In genomic region chr7:140304071-140304799, GRCh38 we compare ENCODE assay signal across 8 cellular contexts.
DNase-seq lines count a peak whose midpoint lies in the region; ATAC-seq and TF ChIP-seq lines count a peak whose summit lies in the region.

No MANE protein-coding gene starts in this region.

- no peaks in the 10 kb centered on the region for H3K27me3 Mint-ChIP-seq in activated T-cell treated with anti-CD3 and anti-CD28 coated beads, Interleukin-2, amount 50 U/mL, for 24 hours
- H3K27me3 Mint-ChIP-seq in stimulated activated naive CD8-positive, alpha-beta T cell treated with anti-CD3 and anti-CD28 coated beads, Interleukin-15, amount 100 ng/mL, for 72 hours: no peaks in the 10 kb centered on the region

- H3K27ac ChIP-seq in right atrium auricular region: no peak overlapping the region
- no peak overlapping the region for H3K27ac ChIP-seq in left ventricle myocardium inferior (replicated peaks)

- no peaks in the 10 kb centered on the region for H3K9me3 Mint-ChIP-seq in activated T-cell treated with anti-CD3 and anti-CD28 coated beads, Interleukin-2, amount 50 U/mL, for 24 hours
- H3K9me3 Mint-ChIP-seq in stimulated activated naive CD8-positive, alpha-beta T cell treated with anti-CD3 and anti-CD28 coated beads, Interleukin-15, amount 100 ng/mL, for 72 hours: no peaks in the 10 kb centered on the region

- intact Hi-C loops in Right ventricle myocardium inferior (cut with DNase I) (no loop called here), left ventricle myocardium inferior (cut with micrococcal nuclease) (loop anchor here (10.0 kb wide), 1 partner anchor 129 kb away; the partner anchor contains the start of gene KDM7A)

- H3K79me2 ChIP-seq in Loucy (ENCODE audit: insufficient read depth, low read length): no peaks in the 10 kb centered on the region

- H3K4me1 ChIP-seq in right atrium auricular region (no peaks in the 10 kb centered on the region), Loucy (ENCODE audit: insufficient read depth, low read length, poor library complexity, severe bottlenecking) (no peaks in the 10 kb centered on the region), left ventricle myocardium inferior (no peaks in the 10 kb centered on the region)

- no peaks in the 10 kb centered on the region for H3K9me2 ChIP-seq in Loucy (replicated peaks; ENCODE audit: low read depth, low read length)

- no peak overlapping the region for H3K4me2 ChIP-seq in Loucy (ENCODE audit: low read depth, low read length, poor library complexity, severe bottlenecking)

- H3K27me3 ChIP-seq in right atrium auricular region (no peaks in the 10 kb centered on the region), Loucy (ENCODE audit: insufficient read depth, low read length, poor library complexity, severe bottlenecking) (no peaks in the 10 kb centered on the region), left ventricle myocardium inferior (ENCODE audit: low read depth) (no peaks in the 10 kb centered on the region)

- no peaks in the 10 kb centered on the region for H3K36me3 ChIP-seq in right atrium auricular region
- no peaks in the 10 kb centered on the region for H3K36me3 ChIP-seq in Loucy (ENCODE audit: insufficient read depth, low read length)
- H3K36me3 ChIP-seq in left ventricle myocardium inferior: no peaks in the 10 kb centered on the region

- no peak overlapping the region for H3K9ac ChIP-seq in Loucy (ENCODE audit: low read depth, low read length, poor library complexity, severe bottlenecking)

- H3F3A ChIP-seq in Loucy (ENCODE audit: low read depth): no peaks in the 10 kb centered on the region

- no peak for DNase-seq in Right ventricle myocardium inferior (ENCODE audit: missing footprints)
- no peak for DNase-seq in right atrium auricular region (ENCODE audit: low spot score)
- DNase-seq in activated T-cell treated with anti-CD3 and anti-CD28 coated beads, Interleukin-2, amount 50 U/mL, for 24 hours: no peak
- DNase-seq in left ventricle myocardium inferior: no peak
- DNase-seq in stimulated activated naive CD8-positive, alpha-beta T cell treated with anti-CD3 and anti-CD28 coated beads, Interleukin-15, amount 100 ng/mL, for 72 hours: peak; percentile 47 to 50
- no peak for DNase-seq in cerebellum (ENCODE audit: low spot score)

- H3K27ac Mint-ChIP-seq in activated T-cell treated with anti-CD3 and anti-CD28 coated beads, Interleukin-2, amount 50 U/mL, for 24 hours: peak overlapping the region; percentile 91
- peak overlapping the region; percentile 37 to 95 for H3K27ac Mint-ChIP-seq in stimulated activated naive CD8-positive, alpha-beta T cell treated with anti-CD3 and anti-CD28 coated beads, Interleukin-15, amount 100 ng/mL, for 72 hours

- H3K9me3 ChIP-seq in right atrium auricular region (no peaks in the 10 kb centered on the region), Loucy (ENCODE audit: insufficient read depth, low read depth, low read length) (no peaks in the 10 kb centered on the region), left ventricle myocardium inferior (replicated peaks) (no peaks in the 10 kb centered on the region)

- TF ChIP-seq CTCF in right atrium auricular region (IDR thresholded peaks at IDR 0.05) (peak in 1 of 2 donors; percentile 55), Loucy (conservative IDR thresholded peaks at IDR 0.05; ENCODE audit: low read length) (peak; percentile 66), left ventricle myocardium inferior (IDR thresholded peaks at IDR 0.05; ENCODE audit: borderline replicate concordance) (peak; percentile 58)

- peak overlapping the region; percentile 21; the same call in 1 of the 2 replicates for H2AFZ ChIP-seq in Loucy (ENCODE audit: low read length)

- no peaks in the 10 kb centered on the region for H4K20me1 ChIP-seq in Loucy (ENCODE audit: insufficient read depth, low read length, poor library complexity, severe bottlenecking)

- no peaks in the 10 kb centered on the region for H3K36me3 Mint-ChIP-seq in activated T-cell treated with anti-CD3 and anti-CD28 coated beads, Interleukin-2, amount 50 U/mL, for 24 hours (ENCODE audit: low read depth)

- peak; percentile 44 for ATAC-seq in Right ventricle myocardium inferior
- peak; percentile 97 for ATAC-seq in stimulated activated naive CD8-positive, alpha-beta T cell treated with anti-CD3 and anti-CD28 coated beads, Interleukin-15, amount 100 ng/mL, for 72 hours
- no peak for ATAC-seq in HG03045 (IDR thresholded peaks at IDR 0.05; ENCODE audit: unreplicated experiment)

- H3K4me1 Mint-ChIP-seq in activated T-cell treated with anti-CD3 and anti-CD28 coated beads, Interleukin-2, amount 50 U/mL, for 24 hours (ENCODE audit: low read depth): peaks cover 12% of the 10 kb centered on the region
- H3K4me1 Mint-ChIP-seq in stimulated activated naive CD8-positive, alpha-beta T cell treated with anti-CD3 and anti-CD28 coated beads, Interleukin-15, amount 100 ng/mL, for 72 hours: peaks cover 13% of the 10 kb centered on the region

- no peak overlapping the region for H3K4me3 Mint-ChIP-seq in activated T-cell treated with anti-CD3 and anti-CD28 coated beads, Interleukin-2, amount 50 U/mL, for 24 hours
- H3K4me3 Mint-ChIP-seq in stimulated activated naive CD8-positive, alpha-beta T cell treated with anti-CD3 and anti-CD28 coated beads, Interleukin-15, amount 100 ng/mL, for 72 hours: peak overlapping the region; percentile 4 to 53

- H3K4me3 ChIP-seq in right atrium auricular region (no peak overlapping the region), Loucy (ENCODE audit: low read length, poor library complexity, severe bottlenecking) (no peak overlapping the region), left ventricle myocardium inferior (no peak overlapping the region)

Comparison
In these comparisons a context has a peak if more than half of its experiments do, and no peak if none do; other contexts are left out.
1. DNase-seq: peak in stimulated activated naive CD8-positive, alpha-beta T cell treated with anti-CD3 and anti-CD28 coated beads, Interleukin-15, amount 100 ng/mL, for 72 hours (2 of 2); none in Right ventricle myocardium inferior (single experiment), right atrium auricular region (single experiment), activated T-cell treated with anti-CD3 and anti-CD28 coated beads, Interleukin-2, amount 50 U/mL, for 24 hours (single experiment), left ventricle myocardium inferior (single experiment) and cerebellum (single experiment).